ENCODE assay signal across 17 cellular contexts in the genomic region with DNA sequence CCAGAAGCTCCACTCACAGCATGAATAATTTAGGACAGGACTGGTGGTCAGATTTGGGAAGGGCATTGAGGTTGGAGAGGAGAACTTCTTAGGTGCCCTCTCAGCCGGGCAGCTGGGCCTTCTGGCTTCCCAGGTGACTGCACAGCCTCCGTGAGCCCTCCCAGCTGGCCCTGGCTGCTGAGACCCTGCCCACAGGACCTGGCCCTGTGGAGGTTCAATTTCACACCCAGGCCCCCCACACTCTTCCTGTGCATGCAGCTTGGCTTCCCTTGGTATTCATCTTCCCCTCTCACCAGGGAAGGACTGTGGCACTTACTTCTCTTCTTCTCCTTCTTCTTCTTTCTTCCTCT. TPM values are rescaled to one million over a fixed set of nuclear protein-coding genes. Genes with fewer than 3 reads are reported as not detected.
DNase-seq lines count a peak whose midpoint lies in the region; ATAC-seq and TF ChIP-seq lines count a peak whose summit lies in the region.
"Had no signal": no experiment of that assay in that cellular context is flagged by ENCODE, and none has a peak within 500 bp of the region (broad histone marks: within the 10 kb centered on the region; RNA-seq: fewer than 3 reads in every experiment).

No MANE protein-coding gene starts in this region.

- no peak for ATAC-seq in esophagus mucosa
- ATAC-seq: T-cell had no signal

- no peaks in the 10 kb centered on the region for H3K36me3 ChIP-seq in ACC112 (ENCODE audit: insufficient read depth, low read length)
- H3K36me3 ChIP-seq in HEK293 (ENCODE audit: control insufficient read depth in 2 of 2, insufficient read depth in 1 of 2, low read length in 2 of 2) = no peaks in the 10 kb centered on the region
- H3K36me3 ChIP-seq in skeletal muscle satellite cell (ENCODE audit: insufficient read depth, low read length) = no peaks in the 10 kb centered on the region
- H3K36me3 ChIP-seq: cardiac muscle cell had no signal

- POLR2A ChIA-PET in HEK293 (lab: Yijun Ruan, JAX) = no interaction called here

- DNase-seq in coronary artery (ENCODE audit: low spot score) = no peak
- DNase-seq in activated naive CD4-positive, alpha-beta T cell treated with anti-CD3 and anti-CD28 coated beads, Interleukin-2, amount 50 U/mL, for 16 hours = no peak
- DNase-seq in amniotic stem cell (lab: John Stamatoyannopoulos, UW) = no peak
- DNase-seq: activated CD4-positive, alpha-beta T cell treated with anti-CD3 and anti-CD28 coated beads for 4 hours; CD4-positive, alpha-beta memory T cell; effector CD8-positive, alpha-beta T cell; MM.1S; NCI-H146; NCI-H69; stimulated activated CD4-positive, alpha-beta T cell treated with anti-CD3 and anti-CD28 coated beads, Interleukin-12 subunit alpha, Interleukin-12 subunit beta, amount 100 ng/mL, for 4 hours; T-cell had no signal

- no peak overlapping the region for H3K9ac ChIP-seq in skeletal muscle satellite cell (ENCODE audit: low read depth, low read length)

- H3K4me3 ChIP-seq in ACC112 (ENCODE audit: low read depth, low read length) (no peak overlapping the region), HEK293 (ENCODE audit: low read depth, low read length) (no peak overlapping the region), coronary artery (no peak overlapping the region), skeletal muscle satellite cell (ENCODE audit: low read length) (no peak overlapping the region)
- H3K4me3 ChIP-seq: cardiac muscle cell, mucosa of descending colon had no signal

- no peaks in the 10 kb centered on the region for H3K9me3 ChIP-seq in HEK293 (ENCODE audit: control insufficient read depth, insufficient read depth, low read depth, low read length)
- H3K9me3 ChIP-seq in skeletal muscle satellite cell (replicated peaks; ENCODE audit: low read length) = no peaks in the 10 kb centered on the region
- H3K9me3 ChIP-seq: mucosa of descending colon had no signal

- CTCF ChIA-PET in HEK293 (lab: Yijun Ruan, JAX) = interaction anchor here (0.6 to 1.0 kb wide), 3 partner anchors 8 to 69 kb away, joined by 3 read pairs; no protein-coding TSS in a partner anchor

- no peaks in the 10 kb centered on the region for H3K79me2 ChIP-seq in ACC112 (ENCODE audit: control insufficient read depth, insufficient read depth, low read length, unreplicated experiment)

- peak overlapping the region; percentile 28 for H3K4me2 ChIP-seq in skeletal muscle satellite cell (ENCODE audit: low read length)

- H3K27ac ChIP-seq in ACC112 (ENCODE audit: low read depth, low read length) (peak overlapping the region; percentile 62), HEK293 (ENCODE audit: extremely low read depth, low read depth, low read length) (no peak overlapping the region), coronary artery (peak overlapping the region; percentile 52 to 72)

- no peaks in the 10 kb centered on the region for H3K27me3 ChIP-seq in ACC112 (ENCODE audit: insufficient read depth, low read length)
- no peaks in the 10 kb centered on the region for H3K27me3 ChIP-seq in skeletal muscle satellite cell (ENCODE audit: control insufficient read depth, insufficient read depth, low read length)
- H3K27me3 ChIP-seq: cardiac muscle cell had no signal

- H2AFZ ChIP-seq in ACC112 (ENCODE audit: low read length, unreplicated experiment) = peak overlapping the region; percentile 27

- H3K4me1 ChIP-seq in ACC112 (ENCODE audit: control insufficient read depth, insufficient read depth, low read length, unreplicated experiment) (peaks cover 11% of the 10 kb centered on the region), HEK293 (ENCODE audit: control insufficient read depth, insufficient read depth, low read length) (no peaks in the 10 kb centered on the region; the same call in 1 of the 2 replicates), skeletal muscle satellite cell (ENCODE audit: control insufficient read depth, insufficient read depth, low read length) (peaks cover 13% of the 10 kb centered on the region)

- TF ChIP-seq CTCF in HEK293 (tag by site-specific recombination; IDR thresholded peaks at IDR 0.05) = no peak
- no peak for TF ChIP-seq CTCF in coronary artery (IDR thresholded peaks at IDR 0.05)

TF ChIP-seq in HEK293, 187 proteins besides CTCF, POLR2A, EP300 and RAD21:
- TF ChIP-seq ZIC2 (tag by site-specific recombination; IDR thresholded peaks at IDR 0.05) = peak; percentile 21
- TF ChIP-seq BCL11A (tag by site-specific recombination; IDR thresholded peaks at IDR 0.05; ENCODE audit: low read depth) = no peak

RNA-seq across cellular contexts. Expression of gene NDUFS5, which starts 50.6 kb away (rescaled TPM):
- total RNA-seq in skeletal muscle satellite cell (2012; rRNA removed) = 286 and 452 TPM in 2 replicates
- total RNA-seq in esophagus mucosa = 165 TPM
